In the genomic region with DNA sequence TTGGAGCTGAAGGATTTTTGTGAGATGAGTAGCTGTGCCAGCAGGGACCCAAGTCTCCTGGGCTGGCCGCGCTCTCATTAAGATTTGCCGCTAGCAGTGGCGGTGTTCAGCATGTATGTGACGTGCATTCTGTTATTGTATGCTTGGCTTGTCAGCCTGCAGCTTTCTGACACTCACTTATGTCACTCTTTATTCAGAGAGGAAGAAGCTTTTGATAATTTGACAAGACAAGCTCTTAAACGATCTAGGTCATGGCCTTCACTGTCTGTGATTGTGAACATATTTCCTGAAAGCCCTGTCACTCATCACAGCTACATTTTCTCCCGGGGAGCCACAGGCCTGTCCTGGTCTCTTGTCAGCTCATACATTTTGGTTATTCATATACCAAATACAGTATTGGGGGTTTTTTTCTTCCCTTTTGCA, we compare ENCODE assay signal across 1 cellular context.
TF ChIP-seq lines count a peak whose summit lies in the region.

No MANE protein-coding gene starts in this region.

TF ChIP-seq in GM23338, 12 proteins besides CTCF, POLR2A, EP300 and RAD21 (continued from another document):
- TF ChIP-seq, protein P1, sequence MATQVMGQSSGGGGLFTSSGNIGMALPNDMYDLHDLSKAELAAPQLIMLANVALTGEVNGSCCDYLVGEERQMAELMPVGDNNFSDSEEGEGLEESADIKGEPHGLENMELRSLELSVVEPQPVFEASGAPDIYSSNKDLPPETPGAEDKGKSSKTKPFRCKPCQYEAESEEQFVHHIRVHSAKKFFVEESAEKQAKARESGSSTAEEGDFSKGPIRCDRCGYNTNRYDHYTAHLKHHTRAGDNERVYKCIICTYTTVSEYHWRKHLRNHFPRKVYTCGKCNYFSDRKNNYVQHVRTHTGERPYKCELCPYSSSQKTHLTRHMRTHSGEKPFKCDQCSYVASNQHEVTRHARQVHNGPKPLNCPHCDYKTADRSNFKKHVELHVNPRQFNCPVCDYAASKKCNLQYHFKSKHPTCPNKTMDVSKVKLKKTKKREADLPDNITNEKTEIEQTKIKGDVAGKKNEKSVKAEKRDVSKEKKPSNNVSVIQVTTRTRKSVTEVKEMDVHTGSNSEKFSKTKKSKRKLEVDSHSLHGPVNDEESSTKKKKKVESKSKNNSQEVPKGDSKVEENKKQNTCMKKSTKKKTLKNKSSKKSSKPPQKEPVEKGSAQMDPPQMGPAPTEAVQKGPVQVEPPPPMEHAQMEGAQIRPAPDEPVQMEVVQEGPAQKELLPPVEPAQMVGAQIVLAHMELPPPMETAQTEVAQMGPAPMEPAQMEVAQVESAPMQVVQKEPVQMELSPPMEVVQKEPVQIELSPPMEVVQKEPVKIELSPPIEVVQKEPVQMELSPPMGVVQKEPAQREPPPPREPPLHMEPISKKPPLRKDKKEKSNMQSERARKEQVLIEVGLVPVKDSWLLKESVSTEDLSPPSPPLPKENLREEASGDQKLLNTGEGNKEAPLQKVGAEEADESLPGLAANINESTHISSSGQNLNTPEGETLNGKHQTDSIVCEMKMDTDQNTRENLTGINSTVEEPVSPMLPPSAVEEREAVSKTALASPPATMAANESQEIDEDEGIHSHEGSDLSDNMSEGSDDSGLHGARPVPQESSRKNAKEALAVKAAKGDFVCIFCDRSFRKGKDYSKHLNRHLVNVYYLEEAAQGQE (IDR thresholded peaks at IDR 0.05; ENCODE audit: unreplicated experiment) = no peak
- TF ChIP-seq JUNB (IDR thresholded peaks at IDR 0.05; ENCODE audit: unreplicated experiment) (no peak), STAT1 (IDR thresholded peaks at IDR 0.05; ENCODE audit: unreplicated experiment) (no peak)
